In genomic region chr17:6592193-6592592, GRCh38 we compare ENCODE assay signal across 19 cellular contexts. TPM values are rescaled to one million over a fixed set of nuclear protein-coding genes. Genes with fewer than 3 reads are reported as not detected.
DNase-seq lines count a peak whose midpoint lies in the region; ATAC-seq, FAIRE-seq and TF ChIP-seq lines count a peak whose summit lies in the region.
"Had no signal": no experiment of that assay in that cellular context is flagged by ENCODE, and none has a peak within 500 bp of the region (broad histone marks: within the 10 kb centered on the region; RNA-seq: fewer than 3 reads in every experiment).

No MANE protein-coding gene starts in this region.

- no peak overlapping the region for H3K27ac Mint-ChIP-seq in effector memory CD8-positive, alpha-beta T cell
- H3K27ac Mint-ChIP-seq: T-helper 2 cell treated with Interferon-gamma antibody and Interleukin-4, amounts not matched to agents 5 μg/mL and 100 μg/mL, for 36 hours had no signal

- H3K4me1 Mint-ChIP-seq in effector memory CD8-positive, alpha-beta T cell (ENCODE audit: low read depth in 2 of 2) = no peaks in the 10 kb centered on the region

- POLR2A ChIA-PET in AG04450 (lab: Yijun Ruan, JAX) = interaction anchor here (0.6 kb wide), 1 partner anchor 11 kb away, joined by 4 read pairs; no protein-coding TSS in a partner anchor

- no peak for TF ChIP-seq CTCF in AG04450 (IDR thresholded peaks at IDR 0.05; ENCODE audit: low read depth, low read length)

- peaks cover 55% of the 10 kb centered on the region for H3K36me3 Mint-ChIP-seq in effector memory CD8-positive, alpha-beta T cell (ENCODE audit: insufficient read depth)

- no peak for DNase-seq in AG04450 (ENCODE audit: low read depth, low spot score)
- DNase-seq in RCC 7860 (ENCODE audit: low spot score) = peak; percentile 92
- DNase-seq in epithelial cell of prostate (ENCODE audit: low read depth, low spot score) = no peak
- peak; percentile 26 for DNase-seq in mucosa of gallbladder (ENCODE audit: low spot score)
- no peak for DNase-seq in activated CD4-positive, alpha-beta T cell treated with anti-CD3 and anti-CD28 coated beads for 1 hour
- DNase-seq in EL = no peak
- DNase-seq in cerebellar nuclear complex (lab: John Stamatoyannopoulos, UW) = no peak
- no peak for DNase-seq in effector memory CD8-positive, alpha-beta T cell
- DNase-seq: activated CD4-positive, alpha-beta T cell treated with anti-CD3 and anti-CD28 coated beads, Interleukin-2, amount 50 U/mL, for 1 hour; heart left ventricle; NCI-H146; NCI-H524 treated with DMSO at 0.1 percent for 48 hours; ovary; Peyer's patch; stimulated activated CD4-positive, alpha-beta T cell treated with anti-CD3 and anti-CD28 coated beads, Interleukin-15, amount 100 ng/mL, for 24 hours had no signal

- H3K9me3 ChIP-seq in AG04450 (ENCODE audit: control insufficient read depth, insufficient read depth, low read length) = no peaks in the 10 kb centered on the region
- H3K9me3 ChIP-seq: heart left ventricle, ovary, Peyer's patch, thoracic aorta had no signal

- no peak overlapping the region for H3K4me3 Mint-ChIP-seq in effector memory CD8-positive, alpha-beta T cell
- H3K4me3 Mint-ChIP-seq: T-helper 2 cell treated with Interferon-gamma antibody and Interleukin-4, amounts not matched to agents 5 μg/mL and 100 μg/mL, for 36 hours had no signal

- H3K27me3 Mint-ChIP-seq in effector memory CD8-positive, alpha-beta T cell = no peaks in the 10 kb centered on the region

- no peaks in the 10 kb centered on the region for H3K27me3 ChIP-seq in AG04450 (ENCODE audit: control insufficient read depth, insufficient read depth, low read length)
- H3K27me3 ChIP-seq: brain microvascular endothelial cell, heart left ventricle, ovary, Peyer's patch had no signal

- FAIRE-seq in RCC 7860 (lab: Jason Lieb, UNC) = no peak

- ATAC-seq in effector memory CD8-positive, alpha-beta T cell (replicated peaks) = no peak
- ATAC-seq: heart left ventricle had no signal

- no peaks in the 10 kb centered on the region for H3K9me3 Mint-ChIP-seq in effector memory CD8-positive, alpha-beta T cell
- H3K9me3 Mint-ChIP-seq: T-helper 2 cell treated with Interferon-gamma antibody and Interleukin-4, amounts not matched to agents 5 μg/mL and 100 μg/mL, for 36 hours had no signal

- CTCF ChIA-PET in AG04450 (lab: Charles Lee) = no interaction called here

- H3K4me3 ChIP-seq in AG04450 (ENCODE audit: low read depth, low read length) = no peak overlapping the region
- H3K4me3 ChIP-seq: heart left ventricle, ovary, Peyer's patch, thoracic aorta had no signal

- H3K27ac ChIP-seq in AG04450 (ENCODE audit: low read depth, low read length) (peak overlapping the region; percentile 69), epithelial cell of prostate (peak overlapping the region; percentile 96)
- H3K27ac ChIP-seq: heart left ventricle, KMS-11, ovary, Peyer's patch, thoracic aorta had no signal

RNA-seq across cellular contexts. Expression of gene PITPNM3, which starts 35.8 kb away (rescaled TPM):
- 0.38 and 0.45 TPM in 2 replicates for polyA plus RNA-seq in AG04450 (2011; rRNA removed)
- polyA minus RNA-seq in AG04450 (2011; rRNA and poly(A)+ RNA removed) = 0.55 and 0.65 TPM in 2 replicates
- total RNA-seq in mucosa of gallbladder = 15.2 TPM

RNA-seq across cellular contexts. Expression of gene KIAA0753, which starts 48.3 kb away (rescaled TPM):
- polyA plus RNA-seq in AG04450 (2011; rRNA removed) = 11.5 and 13.0 TPM in 2 replicates
- 18.2 and 21.5 TPM in 2 replicates for polyA minus RNA-seq in AG04450 (2011; rRNA and poly(A)+ RNA removed)
- 21.4 TPM for total RNA-seq in mucosa of gallbladder

RNA-seq across cellular contexts. Expression of gene TXNDC17, which starts 48.7 kb away (rescaled TPM):
- polyA plus RNA-seq in AG04450 (2011; rRNA removed) = 239 and 320 TPM in 2 replicates
- 40.1 and 45.4 TPM in 2 replicates for polyA minus RNA-seq in AG04450 (2011; rRNA and poly(A)+ RNA removed)
- 101 TPM for total RNA-seq in mucosa of gallbladder

RNA-seq across cellular contexts. Expression of gene MED31, which starts 59.2 kb away (rescaled TPM):
- 20.4 and 24.6 TPM in 2 replicates for polyA plus RNA-seq in AG04450 (2011; rRNA removed)
- 8.8 and 10.0 TPM in 2 replicates for polyA minus RNA-seq in AG04450 (2011; rRNA and poly(A)+ RNA removed)
- total RNA-seq in mucosa of gallbladder = 16.9 TPM

RNA-seq across cellular contexts. Expression of gene C17orf100, which starts 59.4 kb away (rescaled TPM):
- polyA plus RNA-seq in AG04450 (2011; rRNA removed) = 1.8 and 1.9 TPM in 2 replicates
- 0.87 and 1.0 TPM in 2 replicates for polyA minus RNA-seq in AG04450 (2011; rRNA and poly(A)+ RNA removed)
- total RNA-seq in mucosa of gallbladder = 3.3 TPM
- total RNA-seq: thoracic aorta had no signal

Comparison
In these comparisons a context has a peak if more than half of its experiments do, and no peak if none do; other contexts are left out.
1. DNase-seq: peak in RCC 7860 (single experiment) and mucosa of gallbladder (single experiment); none in AG04450 (single experiment), epithelial cell of prostate (single experiment), activated CD4-positive, alpha-beta T cell treated with anti-CD3 and anti-CD28 coated beads for 1 hour (single experiment), EL (single experiment), cerebellar nuclear complex (0 of 2) and effector memory CD8-positive, alpha-beta T cell (0 of 3).